ENCODE assay signal across 8 cellular contexts in the genomic region with DNA sequence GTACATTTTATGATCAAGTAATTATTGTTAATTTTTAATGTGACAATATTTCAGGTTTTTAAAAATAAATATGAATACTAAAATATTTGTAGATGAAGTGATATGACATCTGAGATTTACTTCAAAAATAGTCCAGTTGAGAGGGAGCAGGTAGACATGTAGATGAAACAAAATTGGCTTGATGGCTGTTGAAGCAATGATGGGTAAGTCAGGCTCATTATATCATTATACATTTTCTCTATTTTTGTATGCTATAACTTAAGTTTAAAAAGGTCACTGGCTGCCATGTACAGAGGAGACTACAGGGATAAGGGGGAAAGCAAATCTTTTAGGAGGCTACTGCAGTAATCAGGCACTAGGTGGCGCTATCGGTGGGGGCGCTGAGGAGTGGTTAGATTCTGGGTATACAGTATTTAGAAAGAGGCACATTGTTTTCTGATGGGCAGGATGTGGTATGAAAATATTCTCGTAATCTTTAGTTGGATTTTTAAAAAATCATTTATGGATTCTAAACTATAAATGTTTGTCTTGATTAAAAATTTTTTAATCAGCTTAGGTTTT.
A peak's percentile ranks its signal among the peaks of the same experiment; 100 is the strongest.
DNase-seq lines count a peak whose midpoint lies in the region; ATAC-seq and TF ChIP-seq lines count a peak whose summit lies in the region.

No MANE protein-coding gene starts in this region.

- TF ChIP-seq RAD21 in Ishikawa (IDR thresholded peaks at IDR 0.05; ENCODE audit: low read depth), result peak; percentile 69

- no peak overlapping the region for H3K27ac ChIP-seq in gastrocnemius medialis

- intact Hi-C loops in head of caudate nucleus (cut with DNase I), result loop anchor here (5.0 to 10.0 kb wide), 2 partner anchors 105 to 453 kb away; a partner anchor contains a TSS
- intact Hi-C loops in gastrocnemius medialis (cut with DNase I; ENCODE audit: low total_unique reads), result loop anchor here (1.0 to 10.0 kb wide), 2 partner anchors 103 to 663 kb away; no protein-coding TSS in a partner anchor

- no peak for TF ChIP-seq POLR2A in gastrocnemius medialis (IDR thresholded peaks at IDR 0.05)

- TF ChIP-seq CTCF in gastrocnemius medialis (IDR thresholded peaks at IDR 0.05 in 4 of 5, conservative IDR thresholded peaks at IDR 0.05 in 1 of 5), result peak; percentile 36 to 67 (median 52)

- no peak overlapping the region for H3K4me3 ChIP-seq in gastrocnemius medialis

- H3K4me1 ChIP-seq in gastrocnemius medialis, result no peaks in the 10 kb centered on the region

- ATAC-seq in GM21526 (IDR thresholded peaks at IDR 0.05; ENCODE audit: low FRiP score, unreplicated experiment) (peak; percentile 98), gastrocnemius medialis (peak in 1 of 2 donors; percentile 36), GM21737 (IDR thresholded peaks at IDR 0.05; ENCODE audit: unreplicated experiment) (no peak)

- no peaks in the 10 kb centered on the region for H3K9me3 ChIP-seq in gastrocnemius medialis

- no peak for TF ChIP-seq EP300 in Ishikawa (IDR thresholded peaks at IDR 0.05; ENCODE audit: borderline replicate concordance)

- in situ Hi-C loops in gastrocnemius medialis (cut with MboI; ENCODE audit: low sequenced_read_pairs in 4 of 4), result loop anchor here in 2 of 4 donors (25.0 kb wide), 2 partner anchors 660 to 760 kb away; no protein-coding TSS in a partner anchor

- DNase-seq in ELR (ENCODE audit: low read depth) (peak; percentile 74), RPMI7951 (ENCODE audit: low read depth) (peak; percentile 52), head of caudate nucleus (peak in 41 of 42 donors; percentile 44 to 88 (median 70)), gastrocnemius medialis (no peak)
- DNase-seq in activated effector memory CD4-positive, alpha-beta T cell treated with anti-CD3 and anti-CD28 coated beads, Interleukin-2, amount 50 U/mL, for 16 hours, result peak; percentile 82

- no peaks in the 10 kb centered on the region for H3K27me3 ChIP-seq in gastrocnemius medialis

- peaks cover 0 to 4% of the 10 kb centered on the region in 2 donors for H3K36me3 ChIP-seq in gastrocnemius medialis

TF ChIP-seq in Ishikawa, 13 proteins besides CTCF, POLR2A, EP300 and RAD21:
- TF ChIP-seq, protein P1, sequence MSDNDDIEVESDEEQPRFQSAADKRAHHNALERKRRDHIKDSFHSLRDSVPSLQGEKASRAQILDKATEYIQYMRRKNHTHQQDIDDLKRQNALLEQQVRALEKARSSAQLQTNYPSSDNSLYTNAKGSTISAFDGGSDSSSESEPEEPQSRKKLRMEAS (IDR thresholded peaks at IDR 0.05), result no peak
- TF ChIP-seq YY1 (IDR thresholded peaks at IDR 0.05; ENCODE audit: low read depth) (no peak), TCF12 (IDR thresholded peaks at IDR 0.05; ENCODE audit: low read depth) (no peak), NFIC (IDR thresholded peaks at IDR 0.05) (no peak)

Comparison
In these comparisons a context has a peak if more than half of its experiments do, and no peak if none do; other contexts are left out.
1. DNase-seq: peak in ELR (single experiment), RPMI7951 (single experiment), activated effector memory CD4-positive, alpha-beta T cell treated with anti-CD3 and anti-CD28 coated beads, Interleukin-2, amount 50 U/mL, for 16 hours (single experiment) and head of caudate nucleus (41 of 42); none in gastrocnemius medialis (0 of 2).